9 cellular contexts compared by ENCODE assay signal in the genomic region with DNA sequence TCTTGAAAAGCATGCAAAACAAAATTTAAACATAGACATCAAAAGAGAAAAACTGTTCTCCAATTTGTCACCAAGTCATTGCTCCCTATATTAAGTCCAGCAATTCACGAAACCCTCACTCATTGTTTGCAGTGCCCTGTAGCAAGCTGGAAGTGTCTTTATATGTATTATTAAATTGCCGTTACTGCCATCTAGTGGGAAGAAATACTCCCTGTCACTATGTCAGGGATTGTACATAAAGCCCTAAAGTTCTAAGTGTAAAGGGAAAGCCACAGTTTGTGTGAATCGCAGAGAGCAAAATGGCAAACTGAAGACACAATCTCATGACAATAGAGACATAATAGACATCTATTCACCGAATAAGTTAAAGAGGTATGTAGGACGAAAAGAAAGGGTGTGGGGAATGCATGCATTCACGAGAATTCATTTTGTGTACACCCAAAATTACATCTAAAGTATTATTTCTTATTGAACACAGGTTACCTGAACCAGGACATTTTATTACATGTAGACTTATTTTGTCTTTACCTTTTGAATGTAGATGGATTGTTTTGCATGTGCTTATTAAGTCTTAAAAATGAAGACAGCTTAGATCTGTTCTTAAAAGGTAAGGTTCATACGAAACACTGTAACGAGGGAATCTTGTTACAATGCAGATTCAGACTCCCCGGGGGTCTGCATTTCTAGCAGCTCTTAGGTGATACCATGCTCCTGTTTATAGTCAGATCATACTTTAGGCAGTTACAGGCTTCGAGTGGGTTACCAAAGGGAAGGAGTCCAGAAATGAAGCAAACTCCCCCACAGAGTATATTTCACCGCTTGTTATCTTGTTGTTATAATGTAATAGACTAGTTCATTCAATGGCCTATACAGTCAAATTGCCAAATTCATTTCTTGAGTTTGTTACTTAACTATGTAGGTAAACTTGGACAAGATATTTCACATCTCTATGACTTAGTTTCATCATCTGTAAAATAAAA.
A peak's percentile ranks its signal among the peaks of the same experiment; 100 is the strongest.
DNase-seq lines count a peak whose midpoint lies in the region; ATAC-seq and TF ChIP-seq lines count a peak whose summit lies in the region.
"Had no signal": no experiment of that assay in that cellular context is flagged by ENCODE, and none has a peak within 500 bp of the region (broad histone marks: within the 10 kb centered on the region; RNA-seq: fewer than 3 reads in every experiment).

No MANE protein-coding gene starts in this region.

- DNase-seq in AG08395 (ENCODE audit: low spot score) (peak; percentile 41), NCI-H1105 treated with DMSO at 0.1 percent for 48 hours (lab: John Stamatoyannopoulos, UW) (peak; percentile 76), fibroblast of villous mesenchyme (ENCODE audit: low read depth) (peak; percentile 77), non-pigmented ciliary epithelial cell (ENCODE audit: low read depth) (peak; percentile 36), GOT3 (lab: John Stamatoyannopoulos, UW) (no peak)

- H3K9me3 ChIP-seq in SU-DHL-6 (ENCODE audit: insufficient read depth, low read length) = no peaks in the 10 kb centered on the region
- H3K9me3 ChIP-seq: neutrophil had no signal

- peak overlapping the region; percentile 68 for H2AFZ ChIP-seq in SU-DHL-6 (ENCODE audit: low read depth, low read length, severe bottlenecking)

- H4K20me1 ChIP-seq in SU-DHL-6 (ENCODE audit: low read depth, low read length) = no peaks in the 10 kb centered on the region

- no peaks in the 10 kb centered on the region for H3K36me3 ChIP-seq in SU-DHL-6 (ENCODE audit: low read length)
- H3K36me3 ChIP-seq: neutrophil had no signal

- H3K4me3 ChIP-seq in SU-DHL-6 (ENCODE audit: insufficient read depth, low read length, poor library complexity, severe bottlenecking) = no peak overlapping the region
- no peak overlapping the region for H3K4me3 ChIP-seq in fibroblast of villous mesenchyme (ENCODE audit: low read depth, low read length)

- peak; percentile 95 for ATAC-seq in HG02798 (IDR thresholded peaks at IDR 0.05; ENCODE audit: poor library complexity, unreplicated experiment)

- no peaks in the 10 kb centered on the region for H3F3A ChIP-seq in SU-DHL-6 (ENCODE audit: insufficient read depth)

- no peaks in the 10 kb centered on the region for H3K9me2 ChIP-seq in SU-DHL-6 (replicated peaks; ENCODE audit: insufficient read depth, low read length)

- H3K4me2 ChIP-seq in SU-DHL-6 (ENCODE audit: low read depth, low read length, poor library complexity, severe bottlenecking) = no peak overlapping the region

- H3K9ac ChIP-seq in SU-DHL-6 (ENCODE audit: low read length) = no peak overlapping the region

- H3K27me3 ChIP-seq in SU-DHL-6 (ENCODE audit: low read length) = no peaks in the 10 kb centered on the region
- H3K27me3 ChIP-seq: neutrophil had no signal

- TF ChIP-seq CTCF in GM12873 (IDR thresholded peaks at IDR 0.05; ENCODE audit: insufficient read depth, low read depth, low read length, missing control alignments) = peak; percentile 55
- peak; percentile 80 for TF ChIP-seq CTCF in SU-DHL-6 (IDR thresholded peaks at IDR 0.05; ENCODE audit: insufficient read depth, low read length, poor library complexity, severe bottlenecking)
- peak; percentile 72 for TF ChIP-seq CTCF in fibroblast of villous mesenchyme (IDR thresholded peaks at IDR 0.05; ENCODE audit: insufficient read depth, low read depth, low read length)

- H3K79me2 ChIP-seq in SU-DHL-6 (ENCODE audit: insufficient read depth, low read length) = no peaks in the 10 kb centered on the region

- no peak overlapping the region for H3K27ac ChIP-seq in SU-DHL-6 (ENCODE audit: low read depth, low read length)
- H3K27ac ChIP-seq: neutrophil had no signal
